ENCODE assay signal across 1 cellular context in genomic region chr9:113345693-113346092, GRCh38.
TF ChIP-seq lines count a peak whose summit lies in the region.

No MANE protein-coding gene starts in this region.

TF ChIP-seq in GM12878, 131 proteins besides CTCF, POLR2A, EP300 and RAD21:
- no peak for TF ChIP-seq MYC (IDR thresholded peaks at IDR 0.05; ENCODE audit: insufficient read depth, insufficient read length, insufficient replicate concordance, low read length, severe bottlenecking)
- TF ChIP-seq ZNF217 (IDR thresholded peaks at IDR 0.05), result no peak
- TF ChIP-seq, protein P1, sequence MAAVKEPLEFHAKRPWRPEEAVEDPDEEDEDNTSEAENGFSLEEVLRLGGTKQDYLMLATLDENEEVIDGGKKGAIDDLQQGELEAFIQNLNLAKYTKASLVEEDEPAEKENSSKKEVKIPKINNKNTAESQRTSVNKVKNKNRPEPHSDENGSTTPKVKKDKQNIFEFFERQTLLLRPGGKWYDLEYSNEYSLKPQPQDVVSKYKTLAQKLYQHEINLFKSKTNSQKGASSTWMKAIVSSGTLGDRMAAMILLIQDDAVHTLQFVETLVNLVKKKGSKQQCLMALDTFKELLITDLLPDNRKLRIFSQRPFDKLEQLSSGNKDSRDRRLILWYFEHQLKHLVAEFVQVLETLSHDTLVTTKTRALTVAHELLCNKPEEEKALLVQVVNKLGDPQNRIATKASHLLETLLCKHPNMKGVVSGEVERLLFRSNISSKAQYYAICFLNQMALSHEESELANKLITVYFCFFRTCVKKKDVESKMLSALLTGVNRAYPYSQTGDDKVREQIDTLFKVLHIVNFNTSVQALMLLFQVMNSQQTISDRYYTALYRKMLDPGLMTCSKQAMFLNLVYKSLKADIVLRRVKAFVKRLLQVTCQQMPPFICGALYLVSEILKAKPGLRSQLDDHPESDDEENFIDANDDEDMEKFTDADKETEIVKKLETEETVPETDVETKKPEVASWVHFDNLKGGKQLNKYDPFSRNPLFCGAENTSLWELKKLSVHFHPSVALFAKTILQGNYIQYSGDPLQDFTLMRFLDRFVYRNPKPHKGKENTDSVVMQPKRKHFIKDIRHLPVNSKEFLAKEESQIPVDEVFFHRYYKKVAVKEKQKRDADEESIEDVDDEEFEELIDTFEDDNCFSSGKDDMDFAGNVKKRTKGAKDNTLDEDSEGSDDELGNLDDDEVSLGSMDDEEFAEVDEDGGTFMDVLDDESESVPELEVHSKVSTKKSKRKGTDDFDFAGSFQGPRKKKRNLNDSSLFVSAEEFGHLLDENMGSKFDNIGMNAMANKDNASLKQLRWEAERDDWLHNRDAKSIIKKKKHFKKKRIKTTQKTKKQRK (IDR thresholded peaks at IDR 0.05; ENCODE audit: low read depth, low read length), result no peak
- TF ChIP-seq, protein P2, sequence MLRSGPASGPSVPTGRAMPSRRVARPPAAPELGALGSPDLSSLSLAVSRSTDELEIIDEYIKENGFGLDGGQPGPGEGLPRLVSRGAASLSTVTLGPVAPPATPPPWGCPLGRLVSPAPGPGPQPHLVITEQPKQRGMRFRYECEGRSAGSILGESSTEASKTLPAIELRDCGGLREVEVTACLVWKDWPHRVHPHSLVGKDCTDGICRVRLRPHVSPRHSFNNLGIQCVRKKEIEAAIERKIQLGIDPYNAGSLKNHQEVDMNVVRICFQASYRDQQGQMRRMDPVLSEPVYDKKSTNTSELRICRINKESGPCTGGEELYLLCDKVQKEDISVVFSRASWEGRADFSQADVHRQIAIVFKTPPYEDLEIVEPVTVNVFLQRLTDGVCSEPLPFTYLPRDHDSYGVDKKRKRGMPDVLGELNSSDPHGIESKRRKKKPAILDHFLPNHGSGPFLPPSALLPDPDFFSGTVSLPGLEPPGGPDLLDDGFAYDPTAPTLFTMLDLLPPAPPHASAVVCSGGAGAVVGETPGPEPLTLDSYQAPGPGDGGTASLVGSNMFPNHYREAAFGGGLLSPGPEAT (IDR thresholded peaks at IDR 0.05; ENCODE audit: low read depth), result no peak
